ENCODE assay signal across 1 cellular context in the genomic region with DNA sequence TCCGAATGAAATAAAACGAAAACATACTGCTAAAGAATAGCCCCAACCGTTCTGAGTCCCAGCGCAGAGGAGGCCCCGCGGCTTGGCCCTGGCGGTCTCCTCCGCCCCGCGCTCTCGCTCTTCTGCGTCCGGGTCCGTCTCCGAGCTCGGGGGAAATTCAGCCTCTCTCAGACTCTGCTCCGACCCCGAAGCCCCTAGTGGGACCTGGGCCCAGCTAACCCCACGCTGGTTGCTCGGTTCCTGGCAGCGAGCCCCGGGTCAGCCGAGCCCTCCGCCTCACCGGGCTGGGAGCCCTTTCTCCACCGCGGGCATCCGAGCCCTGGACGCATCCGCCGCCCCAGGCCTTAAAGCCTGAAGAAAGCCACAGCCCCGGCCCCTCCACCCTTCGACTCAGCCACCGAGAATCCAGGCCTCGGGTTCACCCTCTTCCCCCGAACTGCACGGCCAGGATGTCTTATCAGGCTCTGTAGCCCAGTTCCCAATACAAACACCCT.
TF ChIP-seq lines count a peak whose summit lies in the region.

No MANE protein-coding gene starts in this region.

TF ChIP-seq in HepG2, 621 proteins besides CTCF, POLR2A, EP300 and RAD21 (continued from another document and continues in another):
- TF ChIP-seq, protein P1, sequence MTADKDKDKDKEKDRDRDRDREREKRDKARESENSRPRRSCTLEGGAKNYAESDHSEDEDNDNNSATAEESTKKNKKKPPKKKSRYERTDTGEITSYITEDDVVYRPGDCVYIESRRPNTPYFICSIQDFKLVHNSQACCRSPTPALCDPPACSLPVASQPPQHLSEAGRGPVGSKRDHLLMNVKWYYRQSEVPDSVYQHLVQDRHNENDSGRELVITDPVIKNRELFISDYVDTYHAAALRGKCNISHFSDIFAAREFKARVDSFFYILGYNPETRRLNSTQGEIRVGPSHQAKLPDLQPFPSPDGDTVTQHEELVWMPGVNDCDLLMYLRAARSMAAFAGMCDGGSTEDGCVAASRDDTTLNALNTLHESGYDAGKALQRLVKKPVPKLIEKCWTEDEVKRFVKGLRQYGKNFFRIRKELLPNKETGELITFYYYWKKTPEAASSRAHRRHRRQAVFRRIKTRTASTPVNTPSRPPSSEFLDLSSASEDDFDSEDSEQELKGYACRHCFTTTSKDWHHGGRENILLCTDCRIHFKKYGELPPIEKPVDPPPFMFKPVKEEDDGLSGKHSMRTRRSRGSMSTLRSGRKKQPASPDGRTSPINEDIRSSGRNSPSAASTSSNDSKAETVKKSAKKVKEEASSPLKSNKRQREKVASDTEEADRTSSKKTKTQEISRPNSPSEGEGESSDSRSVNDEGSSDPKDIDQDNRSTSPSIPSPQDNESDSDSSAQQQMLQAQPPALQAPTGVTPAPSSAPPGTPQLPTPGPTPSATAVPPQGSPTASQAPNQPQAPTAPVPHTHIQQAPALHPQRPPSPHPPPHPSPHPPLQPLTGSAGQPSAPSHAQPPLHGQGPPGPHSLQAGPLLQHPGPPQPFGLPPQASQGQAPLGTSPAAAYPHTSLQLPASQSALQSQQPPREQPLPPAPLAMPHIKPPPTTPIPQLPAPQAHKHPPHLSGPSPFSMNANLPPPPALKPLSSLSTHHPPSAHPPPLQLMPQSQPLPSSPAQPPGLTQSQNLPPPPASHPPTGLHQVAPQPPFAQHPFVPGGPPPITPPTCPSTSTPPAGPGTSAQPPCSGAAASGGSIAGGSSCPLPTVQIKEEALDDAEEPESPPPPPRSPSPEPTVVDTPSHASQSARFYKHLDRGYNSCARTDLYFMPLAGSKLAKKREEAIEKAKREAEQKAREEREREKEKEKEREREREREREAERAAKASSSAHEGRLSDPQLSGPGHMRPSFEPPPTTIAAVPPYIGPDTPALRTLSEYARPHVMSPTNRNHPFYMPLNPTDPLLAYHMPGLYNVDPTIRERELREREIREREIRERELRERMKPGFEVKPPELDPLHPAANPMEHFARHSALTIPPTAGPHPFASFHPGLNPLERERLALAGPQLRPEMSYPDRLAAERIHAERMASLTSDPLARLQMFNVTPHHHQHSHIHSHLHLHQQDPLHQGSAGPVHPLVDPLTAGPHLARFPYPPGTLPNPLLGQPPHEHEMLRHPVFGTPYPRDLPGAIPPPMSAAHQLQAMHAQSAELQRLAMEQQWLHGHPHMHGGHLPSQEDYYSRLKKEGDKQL (CRISPR knock-in tag; IDR thresholded peaks at IDR 0.05; ENCODE audit: low read depth) = 0 out of 2 replicates have a peak, but pooled peaks have one; percentile 10
- 0 out of 2 replicates have a peak, but pooled peaks have one; percentile 24 for TF ChIP-seq SP4 (CRISPR knock-in tag; IDR thresholded peaks at IDR 0.05)
- peak; percentile 55 for TF ChIP-seq ZFY (CRISPR knock-in tag; IDR thresholded peaks at IDR 0.05)
- TF ChIP-seq, protein P2, sequence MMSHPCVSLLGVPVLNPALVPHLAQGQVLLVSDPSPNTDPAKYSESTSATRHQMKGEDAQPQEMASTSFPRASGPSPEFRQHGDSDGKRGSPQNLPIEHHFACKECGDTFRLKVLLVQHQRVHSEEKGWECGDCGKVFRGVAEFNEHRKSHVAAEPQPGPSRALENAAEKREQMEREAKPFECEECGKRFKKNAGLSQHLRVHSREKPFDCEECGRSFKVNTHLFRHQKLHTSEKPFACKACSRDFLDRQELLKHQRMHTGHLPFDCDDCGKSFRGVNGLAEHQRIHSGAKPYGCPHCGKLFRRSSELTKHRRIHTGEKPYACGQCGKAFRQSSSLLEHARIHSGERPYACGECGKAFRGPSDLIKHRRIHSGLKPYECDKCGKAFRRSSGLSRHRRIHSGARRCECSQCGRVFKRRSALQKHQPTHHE (CRISPR knock-in tag; IDR thresholded peaks at IDR 0.05; ENCODE audit: borderline replicate concordance) = no peak
- no peak for TF ChIP-seq ZNF788 (CRISPR knock-in tag; IDR thresholded peaks at IDR 0.05; ENCODE audit: borderline replicate concordance)
- TF ChIP-seq, protein P3, sequence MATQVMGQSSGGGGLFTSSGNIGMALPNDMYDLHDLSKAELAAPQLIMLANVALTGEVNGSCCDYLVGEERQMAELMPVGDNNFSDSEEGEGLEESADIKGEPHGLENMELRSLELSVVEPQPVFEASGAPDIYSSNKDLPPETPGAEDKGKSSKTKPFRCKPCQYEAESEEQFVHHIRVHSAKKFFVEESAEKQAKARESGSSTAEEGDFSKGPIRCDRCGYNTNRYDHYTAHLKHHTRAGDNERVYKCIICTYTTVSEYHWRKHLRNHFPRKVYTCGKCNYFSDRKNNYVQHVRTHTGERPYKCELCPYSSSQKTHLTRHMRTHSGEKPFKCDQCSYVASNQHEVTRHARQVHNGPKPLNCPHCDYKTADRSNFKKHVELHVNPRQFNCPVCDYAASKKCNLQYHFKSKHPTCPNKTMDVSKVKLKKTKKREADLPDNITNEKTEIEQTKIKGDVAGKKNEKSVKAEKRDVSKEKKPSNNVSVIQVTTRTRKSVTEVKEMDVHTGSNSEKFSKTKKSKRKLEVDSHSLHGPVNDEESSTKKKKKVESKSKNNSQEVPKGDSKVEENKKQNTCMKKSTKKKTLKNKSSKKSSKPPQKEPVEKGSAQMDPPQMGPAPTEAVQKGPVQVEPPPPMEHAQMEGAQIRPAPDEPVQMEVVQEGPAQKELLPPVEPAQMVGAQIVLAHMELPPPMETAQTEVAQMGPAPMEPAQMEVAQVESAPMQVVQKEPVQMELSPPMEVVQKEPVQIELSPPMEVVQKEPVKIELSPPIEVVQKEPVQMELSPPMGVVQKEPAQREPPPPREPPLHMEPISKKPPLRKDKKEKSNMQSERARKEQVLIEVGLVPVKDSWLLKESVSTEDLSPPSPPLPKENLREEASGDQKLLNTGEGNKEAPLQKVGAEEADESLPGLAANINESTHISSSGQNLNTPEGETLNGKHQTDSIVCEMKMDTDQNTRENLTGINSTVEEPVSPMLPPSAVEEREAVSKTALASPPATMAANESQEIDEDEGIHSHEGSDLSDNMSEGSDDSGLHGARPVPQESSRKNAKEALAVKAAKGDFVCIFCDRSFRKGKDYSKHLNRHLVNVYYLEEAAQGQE (IDR thresholded peaks at IDR 0.05; ENCODE audit: borderline replicate concordance in 1 of 2, low read depth in 1 of 2, low read length in 2 of 2) = no peak
- no peak for TF ChIP-seq PCBP1 (IDR thresholded peaks at IDR 0.05; ENCODE audit: borderline replicate concordance, low read depth, low read length)
- TF ChIP-seq, protein P4, sequence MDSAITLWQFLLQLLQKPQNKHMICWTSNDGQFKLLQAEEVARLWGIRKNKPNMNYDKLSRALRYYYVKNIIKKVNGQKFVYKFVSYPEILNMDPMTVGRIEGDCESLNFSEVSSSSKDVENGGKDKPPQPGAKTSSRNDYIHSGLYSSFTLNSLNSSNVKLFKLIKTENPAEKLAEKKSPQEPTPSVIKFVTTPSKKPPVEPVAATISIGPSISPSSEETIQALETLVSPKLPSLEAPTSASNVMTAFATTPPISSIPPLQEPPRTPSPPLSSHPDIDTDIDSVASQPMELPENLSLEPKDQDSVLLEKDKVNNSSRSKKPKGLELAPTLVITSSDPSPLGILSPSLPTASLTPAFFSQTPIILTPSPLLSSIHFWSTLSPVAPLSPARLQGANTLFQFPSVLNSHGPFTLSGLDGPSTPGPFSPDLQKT (CRISPR knock-in tag; IDR thresholded peaks at IDR 0.05; ENCODE audit: borderline replicate concordance) = no peak
- no peak for TF ChIP-seq HNF4G (IDR thresholded peaks at IDR 0.05; ENCODE audit: borderline replicate concordance, low read depth, low read length)
- TF ChIP-seq HNF4G (CRISPR knock-in tag; IDR thresholded peaks at IDR 0.05; ENCODE audit: borderline replicate concordance, low read depth) = no peak
- TF ChIP-seq EZH2 (conservative IDR thresholded peaks at IDR 0.05; ENCODE audit: low read depth, low read length) = no peak
- peak; percentile 39; the same call in 1 of the 2 replicates for TF ChIP-seq GABPB1 (CRISPR knock-in tag; IDR thresholded peaks at IDR 0.05)
- no peak for TF ChIP-seq NR2C2 (CRISPR knock-in tag; IDR thresholded peaks at IDR 0.05; ENCODE audit: borderline replicate concordance)
- TF ChIP-seq, protein P5, sequence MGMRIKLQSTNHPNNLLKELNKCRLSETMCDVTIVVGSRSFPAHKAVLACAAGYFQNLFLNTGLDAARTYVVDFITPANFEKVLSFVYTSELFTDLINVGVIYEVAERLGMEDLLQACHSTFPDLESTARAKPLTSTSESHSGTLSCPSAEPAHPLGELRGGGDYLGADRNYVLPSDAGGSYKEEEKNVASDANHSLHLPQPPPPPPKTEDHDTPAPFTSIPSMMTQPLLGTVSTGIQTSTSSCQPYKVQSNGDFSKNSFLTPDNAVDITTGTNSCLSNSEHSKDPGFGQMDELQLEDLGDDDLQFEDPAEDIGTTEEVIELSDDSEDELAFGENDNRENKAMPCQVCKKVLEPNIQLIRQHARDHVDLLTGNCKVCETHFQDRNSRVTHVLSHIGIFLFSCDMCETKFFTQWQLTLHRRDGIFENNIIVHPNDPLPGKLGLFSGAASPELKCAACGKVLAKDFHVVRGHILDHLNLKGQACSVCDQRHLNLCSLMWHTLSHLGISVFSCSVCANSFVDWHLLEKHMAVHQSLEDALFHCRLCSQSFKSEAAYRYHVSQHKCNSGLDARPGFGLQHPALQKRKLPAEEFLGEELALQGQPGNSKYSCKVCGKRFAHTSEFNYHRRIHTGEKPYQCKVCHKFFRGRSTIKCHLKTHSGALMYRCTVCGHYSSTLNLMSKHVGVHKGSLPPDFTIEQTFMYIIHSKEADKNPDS (CRISPR knock-in tag; IDR thresholded peaks at IDR 0.05) = no peak
- no peak for TF ChIP-seq CEBPG (CRISPR knock-in tag; IDR thresholded peaks at IDR 0.05)
- no peak for TF ChIP-seq ZMAT3 (CRISPR knock-in tag; conservative IDR thresholded peaks at IDR 0.05)
- TF ChIP-seq ZFP36 (IDR thresholded peaks at IDR 0.05; ENCODE audit: borderline replicate concordance, low read depth, low read length, partially characterized antibody) = no peak
- TF ChIP-seq KLF9 (CRISPR knock-in tag; IDR thresholded peaks at IDR 0.05; ENCODE audit: low read depth) = no peak
- TF ChIP-seq TCF7L2 (IDR thresholded peaks at IDR 0.05; ENCODE audit: low read depth, low read length) = no peak
- TF ChIP-seq ZNF772 (CRISPR knock-in tag; IDR thresholded peaks at IDR 0.05) = no peak
- TF ChIP-seq, protein P6, sequence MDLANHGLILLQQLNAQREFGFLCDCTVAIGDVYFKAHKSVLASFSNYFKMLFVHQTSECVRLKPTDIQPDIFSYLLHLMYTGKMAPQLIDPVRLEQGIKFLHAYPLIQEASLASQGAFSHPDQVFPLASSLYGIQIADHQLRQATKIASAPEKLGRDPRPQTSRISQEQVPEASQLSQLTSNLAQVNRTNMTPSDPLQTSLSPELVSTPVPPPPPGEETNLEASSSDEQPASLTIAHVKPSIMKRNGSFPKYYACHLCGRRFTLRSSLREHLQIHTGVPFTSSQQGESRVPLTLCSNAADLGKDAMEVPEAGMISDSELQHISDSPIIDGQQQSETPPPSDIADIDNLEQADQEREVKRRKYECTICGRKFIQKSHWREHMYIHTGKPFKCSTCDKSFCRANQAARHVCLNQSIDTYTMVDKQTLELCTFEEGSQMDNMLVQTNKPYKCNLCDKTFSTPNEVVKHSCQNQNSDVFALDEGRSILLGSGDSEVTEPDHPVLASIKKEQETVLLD (CRISPR knock-in tag; IDR thresholded peaks at IDR 0.05; ENCODE audit: low read depth) = no peak
- TF ChIP-seq CENPX (CRISPR knock-in tag; IDR thresholded peaks at IDR 0.05) = no peak
- TF ChIP-seq, protein P7, sequence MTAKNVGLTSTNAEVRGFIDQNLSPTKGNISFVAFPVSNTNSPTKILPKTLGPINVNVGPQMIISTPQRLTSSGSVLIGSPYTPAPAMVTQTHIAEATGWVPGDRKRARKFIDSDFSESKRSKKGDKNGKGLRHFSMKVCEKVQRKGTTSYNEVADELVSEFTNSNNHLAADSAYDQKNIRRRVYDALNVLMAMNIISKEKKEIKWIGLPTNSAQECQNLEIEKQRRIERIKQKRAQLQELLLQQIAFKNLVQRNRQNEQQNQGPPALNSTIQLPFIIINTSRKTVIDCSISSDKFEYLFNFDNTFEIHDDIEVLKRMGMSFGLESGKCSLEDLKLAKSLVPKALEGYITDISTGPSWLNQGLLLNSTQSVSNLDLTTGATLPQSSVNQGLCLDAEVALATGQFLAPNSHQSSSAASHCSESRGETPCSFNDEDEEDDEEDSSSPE (CRISPR knock-in tag; IDR thresholded peaks at IDR 0.05) = no peak
- TF ChIP-seq, protein P8, sequence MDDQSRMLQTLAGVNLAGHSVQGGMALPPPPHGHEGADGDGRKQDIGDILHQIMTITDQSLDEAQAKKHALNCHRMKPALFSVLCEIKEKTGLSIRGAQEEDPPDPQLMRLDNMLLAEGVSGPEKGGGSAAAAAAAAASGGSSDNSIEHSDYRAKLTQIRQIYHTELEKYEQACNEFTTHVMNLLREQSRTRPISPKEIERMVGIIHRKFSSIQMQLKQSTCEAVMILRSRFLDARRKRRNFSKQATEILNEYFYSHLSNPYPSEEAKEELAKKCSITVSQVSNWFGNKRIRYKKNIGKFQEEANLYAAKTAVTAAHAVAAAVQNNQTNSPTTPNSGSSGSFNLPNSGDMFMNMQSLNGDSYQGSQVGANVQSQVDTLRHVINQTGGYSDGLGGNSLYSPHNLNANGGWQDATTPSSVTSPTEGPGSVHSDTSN (CRISPR knock-in tag; IDR thresholded peaks at IDR 0.05; ENCODE audit: borderline replicate concordance) = no peak
- TF ChIP-seq, protein P9, sequence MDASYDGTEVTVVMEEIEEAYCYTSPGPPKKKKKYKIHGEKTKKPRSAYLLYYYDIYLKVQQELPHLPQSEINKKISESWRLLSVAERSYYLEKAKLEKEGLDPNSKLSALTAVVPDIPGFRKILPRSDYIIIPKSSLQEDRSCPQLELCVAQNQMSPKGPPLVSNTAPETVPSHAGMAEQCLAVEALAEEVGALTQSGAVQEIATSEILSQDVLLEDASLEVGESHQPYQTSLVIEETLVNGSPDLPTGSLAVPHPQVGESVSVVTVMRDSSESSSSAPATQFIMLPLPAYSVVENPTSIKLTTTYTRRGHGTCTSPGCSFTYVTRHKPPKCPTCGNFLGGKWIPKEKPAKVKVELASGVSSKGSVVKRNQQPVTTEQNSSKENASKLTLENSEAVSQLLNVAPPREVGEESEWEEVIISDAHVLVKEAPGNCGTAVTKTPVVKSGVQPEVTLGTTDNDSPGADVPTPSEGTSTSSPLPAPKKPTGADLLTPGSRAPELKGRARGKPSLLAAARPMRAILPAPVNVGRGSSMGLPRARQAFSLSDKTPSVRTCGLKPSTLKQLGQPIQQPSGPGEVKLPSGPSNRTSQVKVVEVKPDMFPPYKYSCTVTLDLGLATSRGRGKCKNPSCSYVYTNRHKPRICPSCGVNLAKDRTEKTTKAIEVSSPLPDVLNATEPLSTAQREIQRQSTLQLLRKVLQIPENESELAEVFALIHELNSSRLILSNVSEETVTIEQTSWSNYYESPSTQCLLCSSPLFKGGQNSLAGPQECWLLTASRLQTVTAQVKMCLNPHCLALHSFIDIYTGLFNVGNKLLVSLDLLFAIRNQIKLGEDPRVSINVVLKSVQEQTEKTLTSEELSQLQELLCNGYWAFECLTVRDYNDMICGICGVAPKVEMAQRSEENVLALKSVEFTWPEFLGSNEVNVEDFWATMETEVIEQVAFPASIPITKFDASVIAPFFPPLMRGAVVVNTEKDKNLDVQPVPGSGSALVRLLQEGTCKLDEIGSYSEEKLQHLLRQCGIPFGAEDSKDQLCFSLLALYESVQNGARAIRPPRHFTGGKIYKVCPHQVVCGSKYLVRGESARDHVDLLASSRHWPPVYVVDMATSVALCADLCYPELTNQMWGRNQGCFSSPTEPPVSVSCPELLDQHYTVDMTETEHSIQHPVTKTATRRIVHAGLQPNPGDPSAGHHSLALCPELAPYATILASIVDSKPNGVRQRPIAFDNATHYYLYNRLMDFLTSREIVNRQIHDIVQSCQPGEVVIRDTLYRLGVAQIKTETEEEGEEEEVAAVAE (CRISPR knock-in tag; IDR thresholded peaks at IDR 0.05; ENCODE audit: borderline replicate concordance) = no peak
- TF ChIP-seq KMT2A (CRISPR knock-in tag; IDR thresholded peaks at IDR 0.05) = peak; percentile 85
- TF ChIP-seq MAZ (IDR thresholded peaks at IDR 0.05; ENCODE audit: borderline replicate concordance, low read depth, low read length) = no peak
- TF ChIP-seq MAZ (CRISPR knock-in tag; IDR thresholded peaks at IDR 0.05; ENCODE audit: low read depth) = 0 out of 2 replicates have a peak, but pooled peaks have one; percentile 23
- no peak for TF ChIP-seq FOXJ3 (CRISPR knock-in tag; IDR thresholded peaks at IDR 0.05; ENCODE audit: borderline replicate concordance)
- TF ChIP-seq ZNF282 (IDR thresholded peaks at IDR 0.05; ENCODE audit: partially characterized antibody) = no peak
- no peak for TF ChIP-seq SIX1 (CRISPR knock-in tag; IDR thresholded peaks at IDR 0.05; ENCODE audit: borderline replicate concordance)
